Comparison of ENCODE assay signal across 11 cellular contexts in genomic region chr6:72950114-72950860, GRCh38.
DNase-seq lines count a peak whose midpoint lies in the region; ATAC-seq, FAIRE-seq and TF ChIP-seq lines count a peak whose summit lies in the region.
"Had no signal": no experiment of that assay in that cellular context is flagged by ENCODE, and none has a peak within 500 bp of the region (broad histone marks: within the 10 kb centered on the region; RNA-seq: fewer than 3 reads in every experiment).

No MANE protein-coding gene starts in this region.

- H2BK120ac ChIP-seq in mesenchymal stem cell (ENCODE audit: low read depth, low read length), result no peak overlapping the region

- no peak for ATAC-seq in K562

- H3K4me1 Mint-ChIP-seq in T-helper 2 cell treated with Interferon-gamma antibody and Interleukin-4, amounts not matched to agents 5 μg/mL and 100 μg/mL, for 36 hours (ENCODE audit: low read depth), result peaks cover 9% of the 10 kb centered on the region

- no peak overlapping the region for H3K27ac Mint-ChIP-seq in T-helper 2 cell treated with Interferon-gamma antibody and Interleukin-4, amounts not matched to agents 5 μg/mL and 100 μg/mL, for 36 hours
- H3K27ac Mint-ChIP-seq: activated naive CD4-positive, alpha-beta T cell treated with anti-CD3 and anti-CD28 coated beads, Interleukin-2, amount 50 U/mL, for 72 hours had no signal

- H3K36me3 Mint-ChIP-seq in T-helper 2 cell treated with Interferon-gamma antibody and Interleukin-4, amounts not matched to agents 5 μg/mL and 100 μg/mL, for 36 hours (ENCODE audit: low read depth), result no peaks in the 10 kb centered on the region
- H3K36me3 Mint-ChIP-seq: activated naive CD4-positive, alpha-beta T cell treated with anti-CD3 and anti-CD28 coated beads, Interleukin-2, amount 50 U/mL, for 72 hours had no signal

- H3K14ac ChIP-seq in mesenchymal stem cell (ENCODE audit: low read length in 2 of 2), result no peak overlapping the region

- no peaks in the 10 kb centered on the region for H3K27me3 Mint-ChIP-seq in T-helper 2 cell treated with Interferon-gamma antibody and Interleukin-4, amounts not matched to agents 5 μg/mL and 100 μg/mL, for 36 hours (ENCODE audit: low read depth)

- in situ Hi-C loops in K562 (cut with MboI), result no loop called here

- H4K20me1 ChIP-seq in K562 (replicated peaks; ENCODE audit: control insufficient read depth, insufficient read depth, low read length), result no peaks in the 10 kb centered on the region

- CTCF ChIA-PET in K562 (lab: Yijun Ruan, JAX; ENCODE audit: low intra/inter-chr PET ratio), result no interaction called here

- H2BK15ac ChIP-seq in mesenchymal stem cell (ENCODE audit: low read depth, poor library complexity, severe bottlenecking), result no peak overlapping the region

- H3K18ac ChIP-seq in mesenchymal stem cell (ENCODE audit: low read depth in 1 of 2, low read length in 2 of 2), result no peak overlapping the region

- H3K4me3 Mint-ChIP-seq in T-helper 2 cell treated with Interferon-gamma antibody and Interleukin-4, amounts not matched to agents 5 μg/mL and 100 μg/mL, for 36 hours, result no peak overlapping the region

- TF ChIP-seq POLR2A in K562 (conservative IDR thresholded peaks at IDR 0.05) (no peak), adrenal gland (IDR thresholded peaks at IDR 0.05) (no peak)

- H3K4me2 ChIP-seq in K562 (ENCODE audit: insufficient read depth, low read length), result no peak overlapping the region
- no peak overlapping the region for H3K4me2 ChIP-seq in mesenchymal stem cell (ENCODE audit: low read length, poor library complexity, severe bottlenecking)

- no peak for FAIRE-seq in K562 (lab: Jason Lieb, UNC)

- H3K9me3 ChIP-seq in K562 (replicated peaks; ENCODE audit: control insufficient read depth, insufficient read depth, low read depth, low read length) (no peaks in the 10 kb centered on the region), mesenchymal stem cell (ENCODE audit: control insufficient read depth, low read length) (no peaks in the 10 kb centered on the region), adrenal gland (replicated peaks in 1 of 3) (no peaks in the 10 kb centered on the region)
- H3K9me3 ChIP-seq: Caco-2, thyroid gland had no signal

- H3K4ac ChIP-seq in mesenchymal stem cell (ENCODE audit: low read depth in 1 of 2, low read length in 2 of 2), result peak overlapping the region in 1 of 2 experiments; percentile 79

- H2AFZ ChIP-seq in K562 (ENCODE audit: low read depth, low read length) (no peak overlapping the region), mesenchymal stem cell (ENCODE audit: low read depth, low read length) (no peak overlapping the region)

- H3K27me3 ChIP-seq in K562 (ENCODE audit: control insufficient read depth in 2 of 2, insufficient read depth in 2 of 2, low read length in 2 of 2) (no peaks in the 10 kb centered on the region), mesenchymal stem cell (ENCODE audit: control insufficient read depth in 1 of 2, insufficient read depth in 1 of 2, low read length in 2 of 2) (no peaks in the 10 kb centered on the region), adrenal gland (no peaks in the 10 kb centered on the region)
- H3K27me3 ChIP-seq: thyroid gland had no signal

- H3K27ac ChIP-seq in K562 (ENCODE audit: extremely low read depth, low read depth, low read length) (no peak overlapping the region), mesenchymal stem cell (ENCODE audit: low read length, poor library complexity, severe bottlenecking) (no peak overlapping the region), adrenal gland (no peak overlapping the region)
- H3K27ac ChIP-seq: thyroid gland had no signal

- no TSS peak for BruUV-seq in K562 (replicated peaks; lab: Mats Ljungman, UMichigan)

- no peak overlapping the region for H3K9ac ChIP-seq in K562 (ENCODE audit: insufficient read depth in 1 of 2, low read depth in 2 of 2, low read length in 2 of 2)
- no peak overlapping the region for H3K9ac ChIP-seq in mesenchymal stem cell (ENCODE audit: low read length)

- no peak overlapping the region for H2BK5ac ChIP-seq in mesenchymal stem cell (ENCODE audit: low read depth, low read length, poor library complexity, severe bottlenecking)

- intact Hi-C loops in K562 (cut with micrococcal nuclease), result no loop called here
- intact Hi-C loops in adrenal gland (cut with DNase I), result no loop called here

- no peak overlapping the region for H3K4me3 ChIP-seq in K562
- no peak overlapping the region for H3K4me3 ChIP-seq in mesenchymal stem cell (ENCODE audit: insufficient read depth in 1 of 2, low read depth in 1 of 2, low read length in 2 of 2)
- H3K4me3 ChIP-seq in adrenal gland, result no peak overlapping the region
- H3K4me3 ChIP-seq: thyroid gland had no signal

- H4K91ac ChIP-seq in mesenchymal stem cell (ENCODE audit: low read length), result peak overlapping the region; percentile 64

- no peak overlapping the region for H2AK5ac ChIP-seq in mesenchymal stem cell (ENCODE audit: low read length, severe bottlenecking)

- no peak overlapping the region for H4K8ac ChIP-seq in mesenchymal stem cell (ENCODE audit: low read length)

- H3K4me1 ChIP-seq in K562 (replicated peaks in 1 of 2; ENCODE audit: control insufficient read depth in 2 of 2, insufficient read depth in 2 of 2, low read length in 2 of 2), result peaks cover 0 to 6% of the 10 kb centered on the region in 2 experiments; a peak in 2 of 5 replicates
- H3K4me1 ChIP-seq in mesenchymal stem cell (ENCODE audit: control insufficient read depth, insufficient read depth, low read depth, low read length), result peaks cover 3% of the 10 kb centered on the region
- no peaks in the 10 kb centered on the region for H3K4me1 ChIP-seq in adrenal gland (replicated peaks in 1 of 2)
- H3K4me1 ChIP-seq: Caco-2 had no signal

- no peak for TF ChIP-seq RAD21 in K562 (CRISPR knock-in tag; conservative IDR thresholded peaks at IDR 0.05 in 1 of 2, IDR thresholded peaks at IDR 0.05 in 1 of 2)

- no peak for TF ChIP-seq EP300 in K562 (IDR thresholded peaks at IDR 0.05; ENCODE audit: low read length)

- no peaks in the 10 kb centered on the region for H3K36me3 ChIP-seq in K562 (ENCODE audit: control insufficient read depth, insufficient read depth, low read length)
- H3K36me3 ChIP-seq in mesenchymal stem cell (ENCODE audit: control insufficient read depth in 1 of 2, insufficient read depth in 2 of 2, low read depth in 1 of 2, low read length in 2 of 2), result no peaks in the 10 kb centered on the region
- no peaks in the 10 kb centered on the region for H3K36me3 ChIP-seq in adrenal gland (replicated peaks in 1 of 2)
- H3K36me3 ChIP-seq: thyroid gland had no signal

- DNase-seq in AG08396 (ENCODE audit: low spot score) (peak; percentile 53), HK-2 (ENCODE audit: unreplicated experiment) (peak; percentile 14), K562 (ENCODE audit: extremely low read depth in 1 of 4, low spot score in 3 of 4) (no peak), mesenchymal stem cell (peak; percentile 95), adrenal gland (no peak), SKM-1 (lab: John Stamatoyannopoulos, UW; ENCODE audit: unreplicated experiment) (no peak)
- no peak for DNase-seq in T-helper 2 cell treated with Interferon-gamma antibody and Interleukin-4, amounts not matched to agents 5 μg/mL and 100 μg/mL, for 36 hours (ENCODE audit: low spot score)
- no peak for DNase-seq in activated CD4-positive, alpha-beta T cell treated with anti-CD3 and anti-CD28 coated beads, Interleukin-2, amount 50 U/mL, for 48 hours
- DNase-seq: thyroid gland had no signal

- 22% methylated on average over 6 of the region's 6 CpGs for WGBS in K562 (ENCODE audit: insufficient coverage, low coverage, missing lambda C conversion rate)
- WGBS in mesenchymal stem cell, result 68% methylated on average over 5 of the region's 6 CpGs
- WGBS in adrenal gland, 4 donors, result 78 to 85% (median 80%) methylated on average over 6 of the region's 6 CpGs

- peak overlapping the region in 1 of 2 experiments; percentile 91 for H2BK12ac ChIP-seq in mesenchymal stem cell (ENCODE audit: low read length in 2 of 2)

- TF ChIP-seq CTCF in K562 (IDR thresholded peaks at IDR 0.05 in 2 of 3, conservative IDR thresholded peaks at IDR 0.05 in 1 of 3; ENCODE audit: insufficient read depth in 2 of 3, low read depth in 1 of 3, low read length in 3 of 3) (no peak), adrenal gland (IDR thresholded peaks at IDR 0.05) (no peak)

- no peaks in the 10 kb centered on the region for H3K9me3 Mint-ChIP-seq in T-helper 2 cell treated with Interferon-gamma antibody and Interleukin-4, amounts not matched to agents 5 μg/mL and 100 μg/mL, for 36 hours
- H3K9me3 Mint-ChIP-seq: activated naive CD4-positive, alpha-beta T cell treated with anti-CD3 and anti-CD28 coated beads, Interleukin-2, amount 50 U/mL, for 72 hours had no signal

- no peak overlapping the region for H3K23ac ChIP-seq in mesenchymal stem cell (ENCODE audit: low read length in 2 of 2)

- H3K79me1 ChIP-seq in mesenchymal stem cell (replicated peaks; ENCODE audit: low read length, poor library complexity, severe bottlenecking), result no peaks in the 10 kb centered on the region

- POLR2A ChIA-PET in K562 (lab: Yijun Ruan, JAX), result no interaction called here

- no peaks in the 10 kb centered on the region for H3K9me1 ChIP-seq in K562 (ENCODE audit: control insufficient read depth, insufficient read depth, low read length)

- no peaks in the 10 kb centered on the region for H3K79me2 ChIP-seq in K562 (ENCODE audit: control insufficient read depth, insufficient read depth, low read length)

TF ChIP-seq in K562, 482 proteins besides CTCF, POLR2A, EP300 and RAD21 (continues in another document):
- TF ChIP-seq ZNF830 (CRISPR knock-in tag; IDR thresholded peaks at IDR 0.05) (no peak), LEF1 (IDR thresholded peaks at IDR 0.05) (no peak), TAL1 (IDR thresholded peaks at IDR 0.05) (no peak), PREB (CRISPR knock-in tag; IDR thresholded peaks at IDR 0.05) (no peak), ZNF24 (IDR thresholded peaks at IDR 0.05) (peak; percentile 87; the same call in 1 of the 2 replicates)
- TF ChIP-seq, protein P1, sequence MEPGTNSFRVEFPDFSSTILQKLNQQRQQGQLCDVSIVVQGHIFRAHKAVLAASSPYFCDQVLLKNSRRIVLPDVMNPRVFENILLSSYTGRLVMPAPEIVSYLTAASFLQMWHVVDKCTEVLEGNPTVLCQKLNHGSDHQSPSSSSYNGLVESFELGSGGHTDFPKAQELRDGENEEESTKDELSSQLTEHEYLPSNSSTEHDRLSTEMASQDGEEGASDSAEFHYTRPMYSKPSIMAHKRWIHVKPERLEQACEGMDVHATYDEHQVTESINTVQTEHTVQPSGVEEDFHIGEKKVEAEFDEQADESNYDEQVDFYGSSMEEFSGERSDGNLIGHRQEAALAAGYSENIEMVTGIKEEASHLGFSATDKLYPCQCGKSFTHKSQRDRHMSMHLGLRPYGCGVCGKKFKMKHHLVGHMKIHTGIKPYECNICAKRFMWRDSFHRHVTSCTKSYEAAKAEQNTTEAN (CRISPR knock-in tag; IDR thresholded peaks at IDR 0.05), result no peak

Comparison
In these comparisons a context has a peak if more than half of its experiments do, and no peak if none do; other contexts are left out.
1. DNase-seq: peak in AG08396 (single experiment), HK-2 (single experiment) and mesenchymal stem cell (single experiment); none in K562 (0 of 4), adrenal gland (0 of 7), T-helper 2 cell treated with Interferon-gamma antibody and Interleukin-4, amounts not matched to agents 5 μg/mL and 100 μg/mL, for 36 hours (single experiment), SKM-1 (single experiment) and activated CD4-positive, alpha-beta T cell treated with anti-CD3 and anti-CD28 coated beads, Interleukin-2, amount 50 U/mL, for 48 hours (0 of 2).